In genomic region chr1:11634759-11635158, GRCh38 we compare ENCODE assay signal across 19 cellular contexts.
"Had no signal": no experiment of that assay in that cellular context is flagged by ENCODE, and none has a peak within 500 bp of the region (broad histone marks: within the 10 kb centered on the region; RNA-seq: fewer than 3 reads in every experiment).

No MANE protein-coding gene starts in this region.

- H3K9me3 ChIP-seq: body of pancreas, gastrocnemius medialis, left ventricle myocardium inferior, spleen had no signal

- H3K4me3 ChIP-seq: body of pancreas, coronary artery, gastrocnemius medialis, left ventricle myocardium inferior, spleen had no signal

- H3K4me1 ChIP-seq: body of pancreas, gastrocnemius medialis, left ventricle myocardium inferior, spleen had no signal

- DNase-seq: activated CD4-positive, alpha-beta T cell treated with anti-CD3 and anti-CD28 coated beads for 48 hours; activated T-cell treated with anti-CD3 and anti-CD28 coated beads for 4 hours; amniotic stem cell; body of pancreas; central memory CD4-positive, alpha-beta T cell; effector memory CD4-positive, alpha-beta T cell; gastrocnemius medialis; left ventricle myocardium inferior; mesenchymal stem cell; nephron progenitor cell; spleen; stimulated activated CD4-positive, alpha-beta T cell treated with anti-CD3 and anti-CD28 coated beads, Interleukin-1b, Interleukin-23, amount 100 ng/mL, for 48 hours; stimulated activated naive CD4-positive, alpha-beta T cell; trophoblast cell; WERI-Rb-1 had no signal

- H3K27ac ChIP-seq: body of pancreas, coronary artery, epithelial cell of prostate, gastrocnemius medialis, left ventricle myocardium inferior, spleen, WERI-Rb-1 had no signal

- ATAC-seq: activated naive CD4-positive, alpha-beta T cell treated with anti-CD3 and anti-CD28 coated beads, Interleukin-2, amount 50 U/mL, for 72 hours; body of pancreas; gastrocnemius medialis; sciatic nerve had no signal

- H3K27me3 ChIP-seq: body of pancreas had no signal

- H3K36me3 ChIP-seq: gastrocnemius medialis, left ventricle myocardium inferior, spleen, WERI-Rb-1 had no signal
